In the genomic region with DNA sequence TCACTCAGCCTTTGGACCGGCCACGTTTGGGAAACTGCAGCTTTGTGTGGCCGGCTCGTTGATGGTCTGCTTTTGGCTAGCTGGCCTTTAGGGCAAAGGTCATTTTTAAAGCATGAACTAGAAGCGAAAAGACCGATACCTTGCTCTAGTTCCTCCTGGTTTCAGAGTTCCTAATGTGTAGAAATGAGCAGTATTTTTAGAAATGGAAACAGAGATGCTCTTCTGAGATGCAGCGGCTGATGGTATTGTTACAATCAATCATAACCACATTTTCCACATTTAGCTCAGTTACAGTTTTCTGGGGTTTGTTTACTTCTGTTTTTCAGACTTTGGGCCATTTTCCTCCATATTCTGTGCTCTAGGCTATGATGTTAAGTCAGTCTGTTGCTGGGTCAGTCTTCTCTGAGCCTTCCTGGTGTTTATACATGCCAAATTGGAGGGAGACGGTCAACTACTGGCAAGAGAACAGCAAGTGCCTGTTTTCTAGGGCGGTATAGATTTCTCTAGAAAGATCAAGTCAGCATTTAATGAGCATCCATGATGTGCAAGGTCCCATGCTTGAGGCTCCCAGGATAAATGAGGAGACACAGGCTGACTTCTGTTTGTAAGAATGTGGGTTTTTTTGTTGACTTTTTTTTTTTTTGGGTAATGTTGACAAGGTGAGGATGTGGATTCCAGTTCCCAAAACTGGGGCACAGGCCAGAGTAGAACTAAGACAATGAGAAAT, we compare ENCODE assay signal across 8 cellular contexts.
DNase-seq lines count a peak whose midpoint lies in the region; ATAC-seq and TF ChIP-seq lines count a peak whose summit lies in the region.

No MANE protein-coding gene starts in this region.

- peak; percentile 94 for ATAC-seq in GM18519 (IDR thresholded peaks at IDR 0.05; ENCODE audit: low FRiP score, unreplicated experiment)
- ATAC-seq in GM21723 (IDR thresholded peaks at IDR 0.05; ENCODE audit: unreplicated experiment) = peak; percentile 93

- peak overlapping the region; percentile 63 for H3K4me2 ChIP-seq in MM.1S (ENCODE audit: low read depth, low read length)

- no peaks in the 10 kb centered on the region for H4K20me1 ChIP-seq in MM.1S (ENCODE audit: insufficient read depth, low read length)

- no peaks in the 10 kb centered on the region for H3K27me3 ChIP-seq in MM.1S (replicated peaks; ENCODE audit: insufficient read depth, low read length)

- H3K27ac ChIP-seq in MM.1S (ENCODE audit: low read length) = peak overlapping the region; percentile 64; the same call in 1 of the 2 replicates

- no peaks in the 10 kb centered on the region for H3K9me2 ChIP-seq in MM.1S (replicated peaks; ENCODE audit: insufficient read depth, low read length)

- no peak overlapping the region for H3K4me3 Mint-ChIP-seq in nephron

- H3K9me3 ChIP-seq in MM.1S (replicated peaks; ENCODE audit: insufficient read depth, low read length) = no peaks in the 10 kb centered on the region

- H3K4me3 ChIP-seq in MM.1S (ENCODE audit: low read length) = peak overlapping the region; percentile 10; the same call in 1 of the 2 replicates

- no peaks in the 10 kb centered on the region for H3K79me2 ChIP-seq in MM.1S (ENCODE audit: low read length)

- H3K9me3 Mint-ChIP-seq in nephron = no peaks in the 10 kb centered on the region

- no peak overlapping the region for H2AFZ ChIP-seq in MM.1S (ENCODE audit: low read length)

- 0 out of 2 replicates have a peak overlapping the region, but pooled peaks have one; percentile 2 for H3K9ac ChIP-seq in MM.1S (ENCODE audit: low read length)

- H3K27me3 Mint-ChIP-seq in nephron (ENCODE audit: low read depth) = no peaks in the 10 kb centered on the region

- no peaks in the 10 kb centered on the region for H3K36me3 ChIP-seq in MM.1S (replicated peaks; ENCODE audit: insufficient read depth, low read length)

- H3K4me1 Mint-ChIP-seq in nephron = peaks cover 41% of the 10 kb centered on the region

- peaks cover 20% of the 10 kb centered on the region for H3K4me1 ChIP-seq in MM.1S (ENCODE audit: low read length)

- H3F3A ChIP-seq in MM.1S (ENCODE audit: insufficient read depth, low read length) = peaks cover 15% of the 10 kb centered on the region

- H3K36me3 Mint-ChIP-seq in nephron (ENCODE audit: low read depth) = peaks cover 57% of the 10 kb centered on the region

- H3K27ac Mint-ChIP-seq in nephron = peak overlapping the region; percentile 2 to 47 (median 31)

- TF ChIP-seq CTCF in MM.1S (IDR thresholded peaks at IDR 0.05; ENCODE audit: low read length) (no peak), nephron (IDR thresholded peaks at IDR 0.05; ENCODE audit: unreplicated experiment in 3 of 3) (no peak)

- peak; percentile 87 for DNase-seq in MM.1S
- DNase-seq in stimulated activated CD8-positive, alpha-beta memory T cell treated with anti-CD3 and anti-CD28 coated beads, Interleukin-4, amount 100 ng/mL, for 48 hours = no peak
- no peak for DNase-seq in DMS53 treated with DMSO at 0.1 percent for 48 hours (lab: John Stamatoyannopoulos, UW; ENCODE audit: unreplicated experiment)
- DNase-seq in central memory CD4-positive, alpha-beta T cell = no peak
- DNase-seq in SW480 (ENCODE audit: low spot score) = no peak
